ENCODE assay signal across 8 cellular contexts in the genomic region with DNA sequence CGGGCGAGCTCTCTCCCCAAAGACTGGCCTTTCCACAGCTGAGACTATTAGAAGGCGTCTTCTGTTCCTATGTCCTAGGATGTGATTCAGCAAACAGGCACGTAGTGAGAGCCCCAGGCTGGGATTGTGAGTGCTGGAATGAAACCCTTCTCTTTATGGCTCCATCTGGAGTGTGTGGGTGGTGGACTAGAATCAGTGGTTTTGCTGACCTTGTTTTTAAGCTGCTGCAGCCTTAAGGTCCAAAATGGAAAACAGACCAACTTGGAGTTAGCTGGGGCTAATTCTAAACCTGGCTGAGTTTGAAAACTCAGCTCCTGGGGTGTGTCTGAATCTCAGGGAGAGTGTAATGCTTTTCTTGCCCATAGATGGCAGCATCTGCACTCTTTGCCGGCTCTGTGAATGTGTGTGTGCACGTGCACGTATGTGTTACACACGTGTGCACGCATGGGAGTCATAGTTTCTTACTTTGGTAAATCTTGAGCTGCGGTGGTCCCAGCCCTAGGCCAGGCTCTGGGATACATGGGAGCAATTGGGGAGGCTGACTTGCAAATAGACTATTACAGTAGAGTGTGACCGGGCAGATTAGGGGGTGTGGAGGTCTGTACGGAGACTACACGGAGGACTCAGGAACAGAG. TPM values are rescaled to one million over a fixed set of nuclear protein-coding genes. Genes with fewer than 3 reads are reported as not detected.
A peak's percentile ranks its signal among the peaks of the same experiment; 100 is the strongest.
DNase-seq lines count a peak whose midpoint lies in the region; ATAC-seq and TF ChIP-seq lines count a peak whose summit lies in the region.

No MANE protein-coding gene starts in this region.

- H3K56ac ChIP-seq in IMR-90 (ENCODE audit: extremely low read depth, insufficient read depth, low read length): peak overlapping the region; percentile 83

- H3K27me3 ChIP-seq in IMR-90 (ENCODE audit: control insufficient read depth, insufficient read depth, low read length) (no peaks in the 10 kb centered on the region), right lobe of liver (no peaks in the 10 kb centered on the region)

- peak overlapping the region; percentile 27 for H2AFZ ChIP-seq in IMR-90 (replicated peaks; ENCODE audit: low read length, poor library complexity)

- H4K5ac ChIP-seq in IMR-90 (ENCODE audit: low read depth, low read length): peak overlapping the region; percentile 1; the same call in 1 of the 2 replicates

- H4K91ac ChIP-seq in IMR-90 (ENCODE audit: insufficient read depth, low read depth, low read length): peak overlapping the region; percentile 96

- H2AK5ac ChIP-seq in IMR-90 (ENCODE audit: low read depth, low read length): peak overlapping the region; percentile 81

- H3K27ac ChIP-seq in IMR-90 (ENCODE audit: insufficient read depth, low read length) (peak overlapping the region; percentile 87), right lobe of liver (no peak overlapping the region)

- no peak overlapping the region for H3K27ac Mint-ChIP-seq in T-helper 17 cell
- H3K27ac Mint-ChIP-seq in dendritic cell treated with granulocyte-macrophage colony-stimulating factor and Interleukin-4, amounts not matched to agents 40 ng/mL and 50 ng/mL, for 4 days: peak overlapping the region; percentile 85

- ATAC-seq in IMR-90 (ENCODE audit: low read depth) (peak; percentile 85), T-helper 17 cell (peak; percentile 85), right lobe of liver (peak; percentile 69 to 89 (median 78))

- POLR2A ChIA-PET in IMR-90 (lab: Charles Lee; ENCODE audit: unreplicated experiment): interaction anchor here (1.5 kb wide), 2 partner anchors 8 to 10 kb away, joined by 5 to 6 read pairs; no protein-coding TSS in a partner anchor

- H3K4me3 ChIP-seq in IMR-90 (ENCODE audit: insufficient read depth, low read depth, low read length): no peak overlapping the region
- H3K4me3 ChIP-seq in right lobe of liver: no peak overlapping the region

- peaks cover 48 to 80% of the 10 kb centered on the region in 2 experiments for H3K79me1 ChIP-seq in IMR-90 (ENCODE audit: low read depth in 1 of 2, low read length in 2 of 2)

- TF ChIP-seq POLR2A in IMR-90 (IDR thresholded peaks at IDR 0.05; ENCODE audit: low read depth, low read length): no peak; the same call in 1 of the 2 replicates
- no peak for TF ChIP-seq POLR2A in right lobe of liver (IDR thresholded peaks at IDR 0.05)

- peak overlapping the region; percentile 93 for H3K14ac ChIP-seq in IMR-90 (replicated peaks; ENCODE audit: low read depth, low read length)

- peak overlapping the region; percentile 67 for H3K4me2 ChIP-seq in IMR-90 (ENCODE audit: low read depth, low read length)

- peak; percentile 72 for TF ChIP-seq CTCF in IMR-90 (conservative IDR thresholded peaks at IDR 0.05; ENCODE audit: low read depth, low read length)
- peak; percentile 79 to 84 (median 82) for TF ChIP-seq CTCF in right lobe of liver (IDR thresholded peaks at IDR 0.05)

- H3K9me1 ChIP-seq in IMR-90 (ENCODE audit: insufficient read depth, low read length): peaks cover 43% of the 10 kb centered on the region

- peak overlapping the region; percentile 97 for H2BK120ac ChIP-seq in IMR-90 (ENCODE audit: low read depth, low read length)

- H2BK5ac ChIP-seq in IMR-90 (ENCODE audit: low read depth, low read length, poor library complexity, severe bottlenecking): peak overlapping the region; percentile 97

- H3K27me3 Mint-ChIP-seq in T-helper 17 cell: peaks cover 4% of the 10 kb centered on the region
- H3K27me3 Mint-ChIP-seq in dendritic cell treated with granulocyte-macrophage colony-stimulating factor and Interleukin-4, amounts not matched to agents 40 ng/mL and 50 ng/mL, for 4 days: no peaks in the 10 kb centered on the region

- H4K8ac ChIP-seq in IMR-90 (ENCODE audit: low read depth in 2 of 2, low read length in 2 of 2): peak overlapping the region; percentile 64 to 89; a peak in 3 of 4 replicates

- H3K23ac ChIP-seq in IMR-90 (ENCODE audit: low read depth, low read length): peak overlapping the region; percentile 70

- peak; percentile 65 for TF ChIP-seq RAD21 in IMR-90 (IDR thresholded peaks at IDR 0.05; ENCODE audit: low read length)

- peak in 2 of 3 donors; percentile 30 to 42 for DNase-seq in stimulated activated CD4-positive, alpha-beta T cell treated with anti-CD3 and anti-CD28 coated beads, Interleukin-12 subunit alpha, Interleukin-12 subunit beta, amount 100 ng/mL, for 48 hours (ENCODE audit: low read depth in 2 of 3, low spot score in 1 of 3)
- no peak for DNase-seq in stimulated activated CD4-positive, alpha-beta T cell treated with anti-CD3 and anti-CD28 coated beads, Interleukin-12 subunit alpha, Interleukin-12 subunit beta, amount 100 ng/mL, for 4 hours
- DNase-seq in IMR-90: peak; percentile 99
- DNase-seq in T-helper 17 cell: peak in 1 of 3 donors; percentile 20
- DNase-seq in right lobe of liver: peak in 1 of 3 donors; percentile 63
- DNase-seq in stimulated activated CD4-positive, alpha-beta T cell treated with anti-CD3 and anti-CD28 coated beads, TNF-alpha, amount 100 ng/mL, for 48 hours (ENCODE audit: low read depth in 3 of 3): peak in 2 of 3 donors; percentile 28 to 43
- no peak for DNase-seq in cortex of kidney (lab: John Stamatoyannopoulos, UW)

- H2AK9ac ChIP-seq in IMR-90 (replicated peaks; ENCODE audit: low read depth, low read length, poor library complexity): peak overlapping the region; percentile 80

- CTCF ChIA-PET in IMR-90 (lab: Yijun Ruan, JAX): interaction anchor here (0.6 to 2.0 kb wide), 16 partner anchors 8 to 128 kb away, joined by 3 to 12 read pairs (median 4); no protein-coding TSS in a partner anchor

- H2BK20ac ChIP-seq in IMR-90 (ENCODE audit: low read depth, low read length): peak overlapping the region; percentile 69

- H3K18ac ChIP-seq in IMR-90 (ENCODE audit: low read depth, low read length): peak overlapping the region; percentile 50

- H3K36me3 ChIP-seq in IMR-90 (ENCODE audit: control insufficient read depth, insufficient read depth, low read length) (peaks cover 21% of the 10 kb centered on the region), right lobe of liver (no peaks in the 10 kb centered on the region)

- no peaks in the 10 kb centered on the region for H3K9me3 Mint-ChIP-seq in dendritic cell treated with granulocyte-macrophage colony-stimulating factor and Interleukin-4, amounts not matched to agents 40 ng/mL and 50 ng/mL, for 4 days

- in situ Hi-C loops in IMR-90 (cut with MboI; ENCODE audit: low sequenced_read_pairs): no loop called here

- peak overlapping the region; percentile 91 for H2BK15ac ChIP-seq in IMR-90 (ENCODE audit: low read depth, low read length)

- H3K4me1 ChIP-seq in IMR-90 (ENCODE audit: control insufficient read depth, insufficient read depth, low read length) (peaks cover 48% of the 10 kb centered on the region), right lobe of liver (peaks cover 0 to 12% (median 0%) of the 10 kb centered on the region in 4 donors)

- H3K4me3 Mint-ChIP-seq in T-helper 17 cell: no peak overlapping the region
- peak overlapping the region; percentile 61 for H3K4me3 Mint-ChIP-seq in dendritic cell treated with granulocyte-macrophage colony-stimulating factor and Interleukin-4, amounts not matched to agents 40 ng/mL and 50 ng/mL, for 4 days

- peak overlapping the region; percentile 98 for H3K4ac ChIP-seq in IMR-90 (ENCODE audit: low read depth, low read length)

- H3K9me3 ChIP-seq in IMR-90 (ENCODE audit: control insufficient read depth, insufficient read depth, low read length) (no peaks in the 10 kb centered on the region), T-helper 17 cell (ENCODE audit: control insufficient read depth, low read length, poor library complexity, severe bottlenecking) (no peaks in the 10 kb centered on the region), right lobe of liver (no peaks in the 10 kb centered on the region)

- peaks cover 10% of the 10 kb centered on the region for H3K4me1 Mint-ChIP-seq in T-helper 17 cell
- H3K4me1 Mint-ChIP-seq in dendritic cell treated with granulocyte-macrophage colony-stimulating factor and Interleukin-4, amounts not matched to agents 40 ng/mL and 50 ng/mL, for 4 days (ENCODE audit: low read depth): peaks cover 90% of the 10 kb centered on the region

- H3K36me3 Mint-ChIP-seq in T-helper 17 cell (ENCODE audit: low read depth): peaks cover 8% of the 10 kb centered on the region
- H3K36me3 Mint-ChIP-seq in dendritic cell treated with granulocyte-macrophage colony-stimulating factor and Interleukin-4, amounts not matched to agents 40 ng/mL and 50 ng/mL, for 4 days (ENCODE audit: low read depth): peaks cover 81% of the 10 kb centered on the region

- peaks cover 18% of the 10 kb centered on the region for H4K20me1 ChIP-seq in IMR-90 (ENCODE audit: insufficient read depth, low read length)

- intact Hi-C loops in IMR-90 (cut with micrococcal nuclease) (loop anchor here (1.0 to 2.0 kb wide), 4 partner anchors 9 to 66 kb away; no protein-coding TSS in a partner anchor), right lobe of liver (cut with DNase I) (no loop called here)
- intact Hi-C loops in dendritic cell treated with granulocyte-macrophage colony-stimulating factor and Interleukin-4, amounts not matched to agents 40 ng/mL and 50 ng/mL, for 4 days (cut with micrococcal nuclease): no loop called here

- 24% methylated on average over 7 of the region's 13 CpGs; no CpG with 5 or more reads in 1 of the 2 experiments for WGBS in IMR-90 (ENCODE audit: extremely low coverage in 2 of 2, insufficient read length in 1 of 2), 2 experiments
- WGBS in right lobe of liver (ENCODE audit: insufficient coverage, low coverage, low lambda C conversion rate, missing lambda C conversion rate): 28% methylated on average over 13 of the region's 13 CpGs

- BruUV-seq in IMR-90 (replicated peaks; lab: Mats Ljungman, UMichigan): no TSS peak

- peak overlapping the region; percentile 18 for H3K9ac ChIP-seq in IMR-90 (ENCODE audit: low read depth, low read length)

- dilution Hi-C loops in IMR-90 (cut with HindIII; ENCODE audit: low sequenced_read_pairs, unreplicated experiment): no loop called here

TF ChIP-seq in IMR-90, 13 proteins besides CTCF, POLR2A, EP300 and RAD21 (continues in another document):
- TF ChIP-seq NFE2L2 (IDR thresholded peaks at IDR 0.05; ENCODE audit: low read depth, low read length): peak; percentile 22; the same call in 1 of the 2 replicates
- TF ChIP-seq, protein P1, sequence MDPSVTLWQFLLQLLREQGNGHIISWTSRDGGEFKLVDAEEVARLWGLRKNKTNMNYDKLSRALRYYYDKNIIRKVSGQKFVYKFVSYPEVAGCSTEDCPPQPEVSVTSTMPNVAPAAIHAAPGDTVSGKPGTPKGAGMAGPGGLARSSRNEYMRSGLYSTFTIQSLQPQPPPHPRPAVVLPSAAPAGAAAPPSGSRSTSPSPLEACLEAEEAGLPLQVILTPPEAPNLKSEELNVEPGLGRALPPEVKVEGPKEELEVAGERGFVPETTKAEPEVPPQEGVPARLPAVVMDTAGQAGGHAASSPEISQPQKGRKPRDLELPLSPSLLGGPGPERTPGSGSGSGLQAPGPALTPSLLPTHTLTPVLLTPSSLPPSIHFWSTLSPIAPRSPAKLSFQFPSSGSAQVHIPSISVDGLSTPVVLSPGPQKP (IDR thresholded peaks at IDR 0.05; ENCODE audit: borderline replicate concordance, low read depth, low read length): no peak

RNA-seq across cellular contexts. Expression of gene GSN, which starts 10.7 kb away (rescaled TPM):
- 461 and 547 TPM in 2 replicates for total RNA-seq in IMR-90 (2012; rRNA removed)
- 482 and 495 TPM in 2 replicates for polyA plus RNA-seq in IMR-90 (2012; rRNA removed)
- polyA plus RNA-seq in IMR-90 (2012; cell fraction: cytosol; rRNA removed): 396 and 740 TPM in 2 replicates
- polyA plus RNA-seq in IMR-90 (2012; cell fraction: nucleus; rRNA removed; ENCODE audit: low replicate concordance): 382 and 609 TPM in 2 replicates
- 10 to 100 TPM in 1 of 2 donors, 1 to 10 TPM in 1; 5.4 to 29.6 TPM for total RNA-seq in T-helper 17 cell
- 10 to 100 TPM; 23.1 to 96.9 (median 38.8) TPM for total RNA-seq in right lobe of liver

Comparison
In these comparisons a context has a peak if more than half of its experiments do, and no peak if none do; other contexts are left out.
1. DNase-seq: peak in stimulated activated CD4-positive, alpha-beta T cell treated with anti-CD3 and anti-CD28 coated beads, Interleukin-12 subunit alpha, Interleukin-12 subunit beta, amount 100 ng/mL, for 48 hours (2 of 3), IMR-90 (single experiment) and stimulated activated CD4-positive, alpha-beta T cell treated with anti-CD3 and anti-CD28 coated beads, TNF-alpha, amount 100 ng/mL, for 48 hours (2 of 3); none in stimulated activated CD4-positive, alpha-beta T cell treated with anti-CD3 and anti-CD28 coated beads, Interleukin-12 subunit alpha, Interleukin-12 subunit beta, amount 100 ng/mL, for 4 hours (single experiment) and cortex of kidney (single experiment).
2. Peak in every context shown above with its lines, with median percentiles within 50 percentile points of each other: ATAC-seq.